ENCODE assay signal across 14 cellular contexts in genomic region chr2:422676-423435, GRCh38.
A peak's percentile ranks its signal among the peaks of the same experiment; 100 is the strongest.
DNase-seq lines count a peak whose midpoint lies in the region; ATAC-seq and TF ChIP-seq lines count a peak whose summit lies in the region.
"Had no signal": no experiment of that assay in that cellular context is flagged by ENCODE, and none has a peak within 500 bp of the region (broad histone marks: within the 10 kb centered on the region; RNA-seq: fewer than 3 reads in every experiment).

No MANE protein-coding gene starts in this region.

- 0 out of 2 replicates have a peak overlapping the region, but pooled peaks have one; percentile 72 for H3K4me2 ChIP-seq in PC-9

- CTCF ChIA-PET in PC-9 (lab: Charles Lee) = no interaction called here
- CTCF ChIA-PET in activated CD8-positive, alpha-beta memory T cell treated with anti-CD3 and anti-CD28 coated beads, Interleukin-2, amount 10 ng/mL, durations not matched to agents 7 days and 5 days (lab: Charles Lee) = interaction anchor here (0.7 kb wide), 1 partner anchor 190 kb away, joined by 3 read pairs; no protein-coding TSS in a partner anchor

- POLR2A ChIA-PET in PC-9 (lab: Charles Lee; ENCODE audit: unreplicated experiment) = no interaction called here

- no peaks in the 10 kb centered on the region for H3K36me3 ChIP-seq in PC-9 (ENCODE audit: low read depth)

- no peak overlapping the region for H3K27ac Mint-ChIP-seq in osteocyte (ENCODE audit: unreplicated experiment)
- H3K27ac Mint-ChIP-seq in activated CD8-positive, alpha-beta memory T cell treated with anti-CD3 and anti-CD28 coated beads, Interleukin-2, amount 10 ng/mL, durations not matched to agents 7 days and 5 days = no peak overlapping the region
- no peak overlapping the region for H3K27ac Mint-ChIP-seq in T-helper 2 cell treated with Interferon-gamma antibody and Interleukin-4, amounts not matched to agents 5 μg/mL and 100 μg/mL, for 36 hours

- no peaks in the 10 kb centered on the region for H3K9me3 Mint-ChIP-seq in osteocyte (ENCODE audit: unreplicated experiment)
- no peaks in the 10 kb centered on the region for H3K9me3 Mint-ChIP-seq in activated CD8-positive, alpha-beta memory T cell treated with anti-CD3 and anti-CD28 coated beads, Interleukin-2, amount 10 ng/mL, durations not matched to agents 7 days and 5 days (ENCODE audit: low read depth)
- H3K9me3 Mint-ChIP-seq in T-helper 2 cell treated with Interferon-gamma antibody and Interleukin-4, amounts not matched to agents 5 μg/mL and 100 μg/mL, for 36 hours = no peaks in the 10 kb centered on the region
- H3K9me3 Mint-ChIP-seq: CD4-positive, alpha-beta memory T cell had no signal

- intact Hi-C loops in PC-9 (cut with micrococcal nuclease; ENCODE audit: unreplicated experiment) = no loop called here

- H3K4me1 ChIP-seq in PC-9 (replicated peaks; ENCODE audit: insufficient read depth) = peaks cover 30% of the 10 kb centered on the region

- TF ChIP-seq CTCF in PC-9 (conservative IDR thresholded peaks at IDR 0.05) = no peak
- TF ChIP-seq CTCF in osteocyte (IDR thresholded peaks at IDR 0.05) = no peak

- no peak overlapping the region for H3K4me3 Mint-ChIP-seq in osteocyte (ENCODE audit: unreplicated experiment)
- no peak overlapping the region for H3K4me3 Mint-ChIP-seq in activated CD8-positive, alpha-beta memory T cell treated with anti-CD3 and anti-CD28 coated beads, Interleukin-2, amount 10 ng/mL, durations not matched to agents 7 days and 5 days
- no peak overlapping the region for H3K4me3 Mint-ChIP-seq in T-helper 2 cell treated with Interferon-gamma antibody and Interleukin-4, amounts not matched to agents 5 μg/mL and 100 μg/mL, for 36 hours
- H3K4me3 Mint-ChIP-seq: CD4-positive, alpha-beta memory T cell had no signal

- DNase-seq in HT1080 (ENCODE audit: low read depth) (peak; percentile 38), PC-9 (no peak), osteocyte (ENCODE audit: extremely low spot score, unreplicated experiment) (peak; percentile 62)
- DNase-seq in activated CD8-positive, alpha-beta memory T cell treated with anti-CD3 and anti-CD28 coated beads, Interleukin-2, amount 10 ng/mL, durations not matched to agents 7 days and 5 days = no peak
- no peak for DNase-seq in T-helper 2 cell treated with Interferon-gamma antibody and Interleukin-4, amounts not matched to agents 5 μg/mL and 100 μg/mL, for 36 hours (ENCODE audit: low spot score)
- DNase-seq: C1 segment of cervical spinal cord; Calu3; CD4-positive, alpha-beta memory T cell; COR-L47; DMS53; DMS79 treated with DMSO at 0.1 percent for 48 hours; GOT3; HCEC 1CT had no signal

- no peaks in the 10 kb centered on the region for H3K36me3 Mint-ChIP-seq in osteocyte (ENCODE audit: unreplicated experiment)
- H3K36me3 Mint-ChIP-seq in activated CD8-positive, alpha-beta memory T cell treated with anti-CD3 and anti-CD28 coated beads, Interleukin-2, amount 10 ng/mL, durations not matched to agents 7 days and 5 days = no peaks in the 10 kb centered on the region
- no peaks in the 10 kb centered on the region for H3K36me3 Mint-ChIP-seq in T-helper 2 cell treated with Interferon-gamma antibody and Interleukin-4, amounts not matched to agents 5 μg/mL and 100 μg/mL, for 36 hours (ENCODE audit: low read depth)
- H3K36me3 Mint-ChIP-seq: CD4-positive, alpha-beta memory T cell had no signal

- no TSS peak for BruUV-seq in PC-9 (replicated peaks; lab: Mats Ljungman, UMichigan)

- H3K79me2 ChIP-seq in PC-9 (ENCODE audit: low read depth) = no peaks in the 10 kb centered on the region

- H3K4me3 ChIP-seq in PC-9 = no peak overlapping the region

- peaks cover 22% of the 10 kb centered on the region for H3F3A ChIP-seq in PC-9 (ENCODE audit: insufficient read depth, low read depth)

- H3K27ac ChIP-seq in PC-9 = 0 out of 2 replicates have a peak overlapping the region, but pooled peaks have one; percentile 95

- peaks cover 3% of the 10 kb centered on the region for H3K27me3 Mint-ChIP-seq in osteocyte (ENCODE audit: unreplicated experiment)
- H3K27me3 Mint-ChIP-seq in activated CD8-positive, alpha-beta memory T cell treated with anti-CD3 and anti-CD28 coated beads, Interleukin-2, amount 10 ng/mL, durations not matched to agents 7 days and 5 days = peaks cover 3% of the 10 kb centered on the region
- H3K27me3 Mint-ChIP-seq in T-helper 2 cell treated with Interferon-gamma antibody and Interleukin-4, amounts not matched to agents 5 μg/mL and 100 μg/mL, for 36 hours (ENCODE audit: low read depth) = peaks cover 3% of the 10 kb centered on the region

- no peaks in the 10 kb centered on the region for H3K27me3 ChIP-seq in PC-9 (ENCODE audit: insufficient read depth, low read depth)

- H3K9me3 ChIP-seq in PC-9 (ENCODE audit: insufficient read depth, low read depth) = 0 out of 2 replicates have a peak, but pooled peaks cover 9% of the 10 kb centered on the region

- peaks cover 4% of the 10 kb centered on the region for H3K4me1 Mint-ChIP-seq in osteocyte (ENCODE audit: unreplicated experiment)
- H3K4me1 Mint-ChIP-seq in activated CD8-positive, alpha-beta memory T cell treated with anti-CD3 and anti-CD28 coated beads, Interleukin-2, amount 10 ng/mL, durations not matched to agents 7 days and 5 days = peaks cover 5% of the 10 kb centered on the region
- no peaks in the 10 kb centered on the region for H3K4me1 Mint-ChIP-seq in T-helper 2 cell treated with Interferon-gamma antibody and Interleukin-4, amounts not matched to agents 5 μg/mL and 100 μg/mL, for 36 hours (ENCODE audit: low read depth)

- H4K20me1 ChIP-seq in PC-9 (ENCODE audit: insufficient read depth) = no peaks in the 10 kb centered on the region

- H2AFZ ChIP-seq in PC-9 = no peak overlapping the region

- H3K9me2 ChIP-seq in PC-9 (ENCODE audit: insufficient read depth) = no peaks in the 10 kb centered on the region

- no peak for ATAC-seq in activated CD8-positive, alpha-beta memory T cell treated with anti-CD3 and anti-CD28 coated beads, Interleukin-2, amount 10 ng/mL, durations not matched to agents 7 days and 5 days
- no peak for ATAC-seq in HG03442 (IDR thresholded peaks at IDR 0.05; ENCODE audit: unreplicated experiment)

Comparison
In these comparisons a context has a peak if more than half of its experiments do, and no peak if none do; other contexts are left out.
1. DNase-seq: peak in HT1080 (single experiment) and osteocyte (single experiment); none in PC-9 (0 of 2), activated CD8-positive, alpha-beta memory T cell treated with anti-CD3 and anti-CD28 coated beads, Interleukin-2, amount 10 ng/mL, durations not matched to agents 7 days and 5 days (single experiment) and T-helper 2 cell treated with Interferon-gamma antibody and Interleukin-4, amounts not matched to agents 5 μg/mL and 100 μg/mL, for 36 hours (single experiment).